In the genomic region with DNA sequence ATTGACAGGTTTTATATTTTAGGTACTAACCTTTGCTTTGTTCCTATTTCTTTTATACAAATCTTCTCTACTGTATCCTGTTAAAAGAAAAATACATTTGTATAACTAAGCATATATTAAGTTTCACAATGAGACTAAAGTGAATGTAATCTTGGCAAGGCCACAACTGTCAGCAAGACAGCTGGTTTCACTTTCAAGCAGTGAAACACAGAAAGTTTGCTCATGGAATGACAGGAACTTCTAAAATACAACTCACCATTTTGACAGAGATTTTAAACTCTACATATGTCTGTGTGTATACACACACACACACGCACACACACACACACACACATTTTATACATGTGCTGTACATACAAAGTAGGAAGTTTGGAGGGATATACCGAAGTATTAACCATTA, we compare ENCODE assay signal across 11 cellular contexts. TPM values are rescaled to one million over a fixed set of nuclear protein-coding genes. Genes with fewer than 3 reads are reported as not detected.
DNase-seq lines count a peak whose midpoint lies in the region; ATAC-seq, FAIRE-seq and TF ChIP-seq lines count a peak whose summit lies in the region.
"Had no signal": no experiment of that assay in that cellular context is flagged by ENCODE, and none has a peak within 500 bp of the region (broad histone marks: within the 10 kb centered on the region; RNA-seq: fewer than 3 reads in every experiment).

No MANE protein-coding gene starts in this region.

- peaks cover 38% of the 10 kb centered on the region for H3K36me3 ChIP-seq in astrocyte (ENCODE audit: insufficient read depth, low read length)

- H3K9me3 ChIP-seq in astrocyte (ENCODE audit: insufficient read depth, low read depth, low read length), result no peaks in the 10 kb centered on the region
- H3K9me3 ChIP-seq: Caco-2 had no signal

- H3K27me3 ChIP-seq in astrocyte (ENCODE audit: insufficient read depth, low read length), result no peaks in the 10 kb centered on the region

- ATAC-seq in activated naive CD4-positive, alpha-beta T cell treated with anti-CD3 and anti-CD28 coated beads, Interleukin-2, amount 50 U/mL, for 72 hours, result peak; percentile 72 to 93
- peak; percentile 67 for ATAC-seq in HG02981 (IDR thresholded peaks at IDR 0.05; ENCODE audit: unreplicated experiment)
- ATAC-seq in stimulated activated naive CD8-positive, alpha-beta T cell treated with anti-CD3 and anti-CD28 coated beads, Interleukin-15, Interleukin-2, amounts not matched to agents 100 U/mL and 50 U/mL, for 24 hours, result peak; percentile 59

- H3K9ac ChIP-seq in astrocyte (ENCODE audit: low read length), result no peak overlapping the region

- H2AFZ ChIP-seq in astrocyte (ENCODE audit: low read depth, low read length), result no peak overlapping the region

- no peak overlapping the region for H3K4me3 Mint-ChIP-seq in astrocyte (ENCODE audit: unreplicated experiment)
- H3K4me3 Mint-ChIP-seq: activated B cell treated with CpG ODN at 0.5 μM for 24 hours had no signal

- peaks cover 8% of the 10 kb centered on the region for H3K4me1 Mint-ChIP-seq in astrocyte (ENCODE audit: low read depth, unreplicated experiment)
- H3K4me1 Mint-ChIP-seq: activated B cell treated with CpG ODN at 0.5 μM for 24 hours had no signal

- no peaks in the 10 kb centered on the region for H3K79me2 ChIP-seq in astrocyte (ENCODE audit: insufficient read depth, low read length)

- H3K27ac ChIP-seq in astrocyte (ENCODE audit: low read depth, low read length), result no peak overlapping the region

- no peaks in the 10 kb centered on the region for H3K4me1 ChIP-seq in astrocyte (ENCODE audit: insufficient read depth, low read length)
- H3K4me1 ChIP-seq: Caco-2 had no signal

- H3K36me3 Mint-ChIP-seq in activated naive CD4-positive, alpha-beta T cell treated with anti-CD3 and anti-CD28 coated beads, Interleukin-2, amount 50 U/mL, for 72 hours, result peaks cover 0 to 5% of the 10 kb centered on the region in 2 donors
- peaks cover 12% of the 10 kb centered on the region for H3K36me3 Mint-ChIP-seq in astrocyte (ENCODE audit: low read depth, unreplicated experiment)

- peak in 1 of 2 donors; percentile 7 for DNase-seq in activated naive CD4-positive, alpha-beta T cell treated with anti-CD3 and anti-CD28 coated beads, Interleukin-2, amount 50 U/mL, for 72 hours (ENCODE audit: low spot score in 2 of 2)
- no peak for DNase-seq in activated naive CD4-positive, alpha-beta T cell (lab: John Stamatoyannopoulos, UW)
- DNase-seq in astrocyte (ENCODE audit: low read depth) (peak; percentile 43), NCI-H2227 (lab: John Stamatoyannopoulos, UW; ENCODE audit: unreplicated experiment) (no peak), middle frontal gyrus (ENCODE audit: extremely low spot score, low spot score) (no peak)
- DNase-seq in stimulated activated naive CD8-positive, alpha-beta T cell treated with anti-CD3 and anti-CD28 coated beads, Interleukin-15, Interleukin-2, amounts not matched to agents 100 U/mL and 50 U/mL, for 24 hours, result no peak
- DNase-seq in stimulated activated CD4-positive, alpha-beta T cell treated with anti-CD3 and anti-CD28 coated beads, Interleukin-4, amount 100 ng/mL, for 4 hours, result no peak
- DNase-seq: activated B cell treated with CpG ODN at 0.5 μM for 24 hours, Caco-2, NCI-H2081 treated with DMSO at 0.1 percent for 48 hours had no signal

- H3K9me3 Mint-ChIP-seq in activated naive CD4-positive, alpha-beta T cell treated with anti-CD3 and anti-CD28 coated beads, Interleukin-2, amount 50 U/mL, for 72 hours, result no peaks in the 10 kb centered on the region
- H3K9me3 Mint-ChIP-seq in astrocyte (ENCODE audit: unreplicated experiment), result no peaks in the 10 kb centered on the region
- H3K9me3 Mint-ChIP-seq: activated B cell treated with CpG ODN at 0.5 μM for 24 hours had no signal

- H4K20me1 ChIP-seq in astrocyte (ENCODE audit: insufficient read depth, low read length), result no peaks in the 10 kb centered on the region

- FAIRE-seq in astrocyte (lab: Jason Lieb, UNC), result no peak

- no peak overlapping the region for H3K4me3 ChIP-seq in astrocyte (ENCODE audit: insufficient read depth, low read depth, low read length)

- no peak overlapping the region for H3K4me2 ChIP-seq in astrocyte (ENCODE audit: low read length)

- H3K27me3 Mint-ChIP-seq in astrocyte (ENCODE audit: low read depth, unreplicated experiment), result no peaks in the 10 kb centered on the region
- H3K27me3 Mint-ChIP-seq: activated B cell treated with CpG ODN at 0.5 μM for 24 hours had no signal

- H3K27ac Mint-ChIP-seq in activated naive CD4-positive, alpha-beta T cell treated with anti-CD3 and anti-CD28 coated beads, Interleukin-2, amount 50 U/mL, for 72 hours, result no peak overlapping the region
- H3K27ac Mint-ChIP-seq in astrocyte (ENCODE audit: unreplicated experiment), result peak overlapping the region; percentile 69
- H3K27ac Mint-ChIP-seq: activated B cell treated with CpG ODN at 0.5 μM for 24 hours had no signal

- TF ChIP-seq CTCF in astrocyte (IDR thresholded peaks at IDR 0.05; ENCODE audit: insufficient read depth, low read depth, low read length), result no peak

RNA-seq across cellular contexts. Expression of a gene that starts 53.3 kb away (rescaled TPM):
- 10 to 100 TPM in 1 of 2 donors, 1 to 10 TPM in 1; 9.1 to 40.0 TPM for total RNA-seq in activated naive CD4-positive, alpha-beta T cell treated with anti-CD3 and anti-CD28 coated beads, Interleukin-2, amount 50 U/mL, for 72 hours
- 55.7 and 59.1 TPM in 2 replicates for total RNA-seq in astrocyte
